Comparison of ENCODE assay signal across 8 cellular contexts in genomic region chr12:2960432-2960956, GRCh38. TPM values are rescaled to one million over a fixed set of nuclear protein-coding genes. Genes with fewer than 3 reads are reported as not detected.
DNase-seq lines count a peak whose midpoint lies in the region; ATAC-seq and TF ChIP-seq lines count a peak whose summit lies in the region.

No MANE protein-coding gene starts in this region.

- H3K36me3 Mint-ChIP-seq in T-helper 2 cell treated with Interferon-gamma antibody and Interleukin-4, amounts not matched to agents 5 μg/mL and 100 μg/mL, for 36 hours (ENCODE audit: low read depth) = peaks cover 3% of the 10 kb centered on the region
- H3K36me3 Mint-ChIP-seq in progenitor cell of endocrine pancreas (ENCODE audit: insufficient read depth) = no peaks in the 10 kb centered on the region

- intact Hi-C loops in left ventricle myocardium inferior (cut with micrococcal nuclease) (no loop called here), cardiac septum (cut with DNase I) (no loop called here), esophagus squamous epithelium (cut with DNase I) (no loop called here)

- H3K4me3 ChIP-seq in left ventricle myocardium inferior = peak overlapping the region; percentile 76
- peak overlapping the region; percentile 53 to 81 (median 63) for H3K4me3 ChIP-seq in esophagus squamous epithelium

- WGBS in esophagus squamous epithelium, 2 donors = 0 to 17% methylated on average over 5 to 16 of the region's 16 CpGs

- H3K27ac Mint-ChIP-seq in T-helper 2 cell treated with Interferon-gamma antibody and Interleukin-4, amounts not matched to agents 5 μg/mL and 100 μg/mL, for 36 hours = no peak overlapping the region
- peak overlapping the region; percentile 10 for H3K27ac Mint-ChIP-seq in progenitor cell of endocrine pancreas

- H3K27ac ChIP-seq in left ventricle myocardium inferior (replicated peaks) (peak overlapping the region; percentile 92), esophagus squamous epithelium (peak overlapping the region; percentile 75 to 96 (median 86))

- H3K9me3 ChIP-seq in left ventricle myocardium inferior (replicated peaks) (no peaks in the 10 kb centered on the region), esophagus squamous epithelium (no peaks in the 10 kb centered on the region)

- TF ChIP-seq POLR2A in esophagus squamous epithelium (IDR thresholded peaks at IDR 0.05) = no peak

- no peak for ATAC-seq in HG02973 (IDR thresholded peaks at IDR 0.05; ENCODE audit: unreplicated experiment)

- peaks cover 14% of the 10 kb centered on the region for H3K4me1 Mint-ChIP-seq in T-helper 2 cell treated with Interferon-gamma antibody and Interleukin-4, amounts not matched to agents 5 μg/mL and 100 μg/mL, for 36 hours (ENCODE audit: low read depth)
- H3K4me1 Mint-ChIP-seq in progenitor cell of endocrine pancreas (ENCODE audit: low read depth) = peaks cover 50% of the 10 kb centered on the region

- no peak for TF ChIP-seq CTCF in left ventricle myocardium inferior (IDR thresholded peaks at IDR 0.05; ENCODE audit: borderline replicate concordance)
- no peak for TF ChIP-seq CTCF in esophagus squamous epithelium (IDR thresholded peaks at IDR 0.05)
- TF ChIP-seq CTCF in progenitor cell of endocrine pancreas (IDR thresholded peaks at IDR 0.05; ENCODE audit: unreplicated experiment) = no peak

- DNase-seq in left ventricle myocardium inferior (no peak), cardiac septum (ENCODE audit: low spot score) (no peak), esophagus squamous epithelium (lab: John Stamatoyannopoulos, UW) (no peak), progenitor cell of endocrine pancreas (ENCODE audit: low spot score, unreplicated experiment) (no peak), NCI-H1436 (lab: John Stamatoyannopoulos, UW) (no peak), hippocampal formation (lab: John Stamatoyannopoulos, UW) (no peak)
- DNase-seq in T-helper 2 cell treated with Interferon-gamma antibody and Interleukin-4, amounts not matched to agents 5 μg/mL and 100 μg/mL, for 36 hours (ENCODE audit: low spot score) = peak; percentile 19

- H3K4me3 Mint-ChIP-seq in T-helper 2 cell treated with Interferon-gamma antibody and Interleukin-4, amounts not matched to agents 5 μg/mL and 100 μg/mL, for 36 hours = peak overlapping the region; percentile 38
- peak overlapping the region; percentile 64 for H3K4me3 Mint-ChIP-seq in progenitor cell of endocrine pancreas (ENCODE audit: low read depth)

- peaks cover 50% of the 10 kb centered on the region for H3K27me3 Mint-ChIP-seq in T-helper 2 cell treated with Interferon-gamma antibody and Interleukin-4, amounts not matched to agents 5 μg/mL and 100 μg/mL, for 36 hours (ENCODE audit: low read depth)
- H3K27me3 Mint-ChIP-seq in progenitor cell of endocrine pancreas = peaks cover 48% of the 10 kb centered on the region

- H3K36me3 ChIP-seq in left ventricle myocardium inferior (no peaks in the 10 kb centered on the region), esophagus squamous epithelium (no peaks in the 10 kb centered on the region)

- no peaks in the 10 kb centered on the region for H3K9me3 Mint-ChIP-seq in T-helper 2 cell treated with Interferon-gamma antibody and Interleukin-4, amounts not matched to agents 5 μg/mL and 100 μg/mL, for 36 hours
- H3K9me3 Mint-ChIP-seq in progenitor cell of endocrine pancreas (ENCODE audit: low read depth) = no peaks in the 10 kb centered on the region

- H3K4me1 ChIP-seq in left ventricle myocardium inferior (peaks cover 64% of the 10 kb centered on the region), esophagus squamous epithelium (peaks cover 20 to 55% (median 26%) of the 10 kb centered on the region in 3 donors)

- H3K27me3 ChIP-seq in left ventricle myocardium inferior (ENCODE audit: low read depth) = peaks cover 7% of the 10 kb centered on the region
- peaks cover 0 to 31% (median 0%) of the 10 kb centered on the region in 4 donors for H3K27me3 ChIP-seq in esophagus squamous epithelium

RNA-seq across cellular contexts. Expression of gene TEAD4, which starts 1.3 kb away (rescaled TPM):
- 6.7 TPM for total RNA-seq in left ventricle myocardium inferior
- 23.9 TPM for total RNA-seq in cardiac septum
- 10 to 100 TPM; 10.7 to 16.6 (median 13.5) TPM for total RNA-seq in esophagus squamous epithelium
- total RNA-seq in progenitor cell of endocrine pancreas = 19.7 and 24.5 TPM in 2 replicates
